ENCODE assay signal across 1 cellular context in the genomic region with DNA sequence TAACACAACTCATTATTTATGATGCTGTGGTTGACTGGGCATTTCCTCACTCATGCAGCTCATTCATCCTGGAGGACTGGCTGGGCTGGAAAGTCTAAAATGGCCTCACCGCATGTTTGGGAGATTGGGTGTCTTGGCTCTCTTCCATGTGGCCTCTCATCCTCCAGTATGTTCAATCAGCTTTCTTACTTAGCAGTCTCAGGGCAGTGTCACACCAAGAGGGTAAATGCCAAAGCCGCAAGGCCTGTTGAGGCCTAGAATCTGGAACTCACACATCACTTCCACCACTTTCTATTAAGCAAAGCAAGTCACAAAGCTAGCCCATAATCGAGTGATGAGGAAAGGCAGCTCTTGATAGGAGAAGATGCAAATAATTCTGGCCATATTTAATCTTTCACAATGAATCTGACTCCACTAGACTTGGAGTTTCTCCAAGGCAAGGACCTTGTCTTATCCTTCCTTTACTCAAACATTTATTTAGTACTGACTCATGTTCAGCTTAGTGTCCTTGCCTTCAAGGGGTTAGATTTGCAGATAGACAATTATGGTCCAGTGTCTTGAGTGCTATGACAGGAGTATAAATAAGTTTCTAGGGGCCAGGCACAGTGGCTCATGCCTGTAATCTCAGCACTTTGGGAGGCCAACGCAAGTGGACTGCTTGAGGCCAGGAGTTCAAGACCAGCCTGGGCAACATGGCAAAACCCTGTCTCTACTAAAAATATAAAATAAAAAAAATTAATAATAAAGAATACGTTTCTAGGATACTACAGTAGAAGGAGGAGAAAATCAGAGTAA.
A peak's percentile ranks its signal among the peaks of the same experiment; 100 is the strongest.
TF ChIP-seq lines count a peak whose summit lies in the region.

No MANE protein-coding gene starts in this region.

TF ChIP-seq in Ishikawa, 13 proteins besides CTCF, POLR2A, EP300 and RAD21:
- TF ChIP-seq ZBTB7A (IDR thresholded peaks at IDR 0.05; ENCODE audit: low read depth) (no peak), NFIC (IDR thresholded peaks at IDR 0.05) (peak; percentile 47), TEAD4 (IDR thresholded peaks at IDR 0.05) (peak; percentile 54; the same call in 1 of the 2 replicates), FOXM1 (IDR thresholded peaks at IDR 0.05; ENCODE audit: borderline replicate concordance, low read depth) (no peak), TAF1 (IDR thresholded peaks at IDR 0.05; ENCODE audit: low read depth) (no peak), YY1 (IDR thresholded peaks at IDR 0.05; ENCODE audit: low read depth) (peak; percentile 56; the same call in 1 of the 2 replicates), TCF12 (IDR thresholded peaks at IDR 0.05; ENCODE audit: low read depth) (0 out of 2 replicates have a peak, but pooled peaks have one; percentile 19), EGR1 (IDR thresholded peaks at IDR 0.05) (no peak), CREB1 (IDR thresholded peaks at IDR 0.05; ENCODE audit: low read depth) (no peak), CEBPB (IDR thresholded peaks at IDR 0.05) (no peak)
- TF ChIP-seq, protein P1, sequence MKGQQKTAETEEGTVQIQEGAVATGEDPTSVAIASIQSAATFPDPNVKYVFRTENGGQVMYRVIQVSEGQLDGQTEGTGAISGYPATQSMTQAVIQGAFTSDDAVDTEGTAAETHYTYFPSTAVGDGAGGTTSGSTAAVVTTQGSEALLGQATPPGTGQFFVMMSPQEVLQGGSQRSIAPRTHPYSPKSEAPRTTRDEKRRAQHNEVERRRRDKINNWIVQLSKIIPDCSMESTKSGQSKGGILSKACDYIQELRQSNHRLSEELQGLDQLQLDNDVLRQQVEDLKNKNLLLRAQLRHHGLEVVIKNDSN (IDR thresholded peaks at IDR 0.05): no peak
- TF ChIP-seq, protein P2, sequence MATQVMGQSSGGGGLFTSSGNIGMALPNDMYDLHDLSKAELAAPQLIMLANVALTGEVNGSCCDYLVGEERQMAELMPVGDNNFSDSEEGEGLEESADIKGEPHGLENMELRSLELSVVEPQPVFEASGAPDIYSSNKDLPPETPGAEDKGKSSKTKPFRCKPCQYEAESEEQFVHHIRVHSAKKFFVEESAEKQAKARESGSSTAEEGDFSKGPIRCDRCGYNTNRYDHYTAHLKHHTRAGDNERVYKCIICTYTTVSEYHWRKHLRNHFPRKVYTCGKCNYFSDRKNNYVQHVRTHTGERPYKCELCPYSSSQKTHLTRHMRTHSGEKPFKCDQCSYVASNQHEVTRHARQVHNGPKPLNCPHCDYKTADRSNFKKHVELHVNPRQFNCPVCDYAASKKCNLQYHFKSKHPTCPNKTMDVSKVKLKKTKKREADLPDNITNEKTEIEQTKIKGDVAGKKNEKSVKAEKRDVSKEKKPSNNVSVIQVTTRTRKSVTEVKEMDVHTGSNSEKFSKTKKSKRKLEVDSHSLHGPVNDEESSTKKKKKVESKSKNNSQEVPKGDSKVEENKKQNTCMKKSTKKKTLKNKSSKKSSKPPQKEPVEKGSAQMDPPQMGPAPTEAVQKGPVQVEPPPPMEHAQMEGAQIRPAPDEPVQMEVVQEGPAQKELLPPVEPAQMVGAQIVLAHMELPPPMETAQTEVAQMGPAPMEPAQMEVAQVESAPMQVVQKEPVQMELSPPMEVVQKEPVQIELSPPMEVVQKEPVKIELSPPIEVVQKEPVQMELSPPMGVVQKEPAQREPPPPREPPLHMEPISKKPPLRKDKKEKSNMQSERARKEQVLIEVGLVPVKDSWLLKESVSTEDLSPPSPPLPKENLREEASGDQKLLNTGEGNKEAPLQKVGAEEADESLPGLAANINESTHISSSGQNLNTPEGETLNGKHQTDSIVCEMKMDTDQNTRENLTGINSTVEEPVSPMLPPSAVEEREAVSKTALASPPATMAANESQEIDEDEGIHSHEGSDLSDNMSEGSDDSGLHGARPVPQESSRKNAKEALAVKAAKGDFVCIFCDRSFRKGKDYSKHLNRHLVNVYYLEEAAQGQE (IDR thresholded peaks at IDR 0.05; ENCODE audit: low read depth): no peak
- TF ChIP-seq, protein P3, sequence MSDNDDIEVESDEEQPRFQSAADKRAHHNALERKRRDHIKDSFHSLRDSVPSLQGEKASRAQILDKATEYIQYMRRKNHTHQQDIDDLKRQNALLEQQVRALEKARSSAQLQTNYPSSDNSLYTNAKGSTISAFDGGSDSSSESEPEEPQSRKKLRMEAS (IDR thresholded peaks at IDR 0.05): no peak
TF ChIP-seq in Ishikawa: peak in this region for 4.
